25 cellular contexts compared by ENCODE assay signal in the genomic region with DNA sequence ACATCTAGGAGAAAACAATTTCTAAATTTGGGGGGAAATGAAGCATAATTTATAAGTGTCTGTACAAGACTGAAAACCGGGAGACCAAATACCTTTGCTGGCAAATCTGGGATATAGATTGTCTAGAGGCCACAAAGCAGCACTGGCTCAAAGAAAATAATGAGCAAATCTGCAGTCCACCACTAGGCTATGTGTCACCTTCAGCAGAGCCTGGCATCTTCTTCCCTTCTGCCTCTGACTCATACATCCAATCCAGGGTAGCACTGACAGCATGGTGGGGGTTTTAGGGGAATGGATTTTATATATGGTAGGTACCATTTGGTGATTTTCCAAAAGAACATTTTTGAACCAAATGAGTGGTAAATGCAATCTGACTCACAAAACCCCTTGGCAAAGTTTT. TPM values are rescaled to one million over a fixed set of nuclear protein-coding genes. Genes with fewer than 3 reads are reported as not detected.
DNase-seq lines count a peak whose midpoint lies in the region; ATAC-seq and TF ChIP-seq lines count a peak whose summit lies in the region.
"Had no signal": no experiment of that assay in that cellular context is flagged by ENCODE, and none has a peak within 500 bp of the region (broad histone marks: within the 10 kb centered on the region; RNA-seq: fewer than 3 reads in every experiment).

No MANE protein-coding gene starts in this region.

- peaks cover 14% of the 10 kb centered on the region for H3K4me1 Mint-ChIP-seq in type B pancreatic cell (ENCODE audit: unreplicated experiment)
- H3K4me1 Mint-ChIP-seq: activated CD4-positive, alpha-beta memory T cell treated with anti-CD3 and anti-CD28 coated beads, Interleukin-2, amount 10 ng/mL, durations not matched to agents 7 days and 5 days; activated naive CD4-positive, alpha-beta T cell treated with anti-CD3 and anti-CD28 coated beads, Interleukin-2, amount 50 U/mL, for 24 hours; natural killer cell had no signal

- DNase-seq in HK-2 (ENCODE audit: unreplicated experiment) = peak; percentile 2
- DNase-seq in SK-MEL-5 (ENCODE audit: low read depth, low spot score) = peak; percentile 14
- DNase-seq in epithelial cell of proximal tubule (ENCODE audit: low read depth) = no peak
- DNase-seq in skeletal muscle cell (ENCODE audit: low read depth) = peak; percentile 6
- DNase-seq in type B pancreatic cell (ENCODE audit: extremely low spot score, unreplicated experiment) = no peak
- DNase-seq in cerebellar cortex (ENCODE audit: low spot score) = no peak
- DNase-seq: activated CD4-positive, alpha-beta memory T cell treated with anti-CD3 and anti-CD28 coated beads, Interleukin-2, amount 10 ng/mL, durations not matched to agents 7 days and 5 days; activated T-cell treated with anti-CD3 and anti-CD28 coated beads, Interleukin-2, amount 50 U/mL, for 24 hours; BE2C; GDM1; left cardiac atrium; natural killer cell; NCI-H1930; NCI-H446; pancreas had no signal

- no peaks in the 10 kb centered on the region for H3K36me3 Mint-ChIP-seq in type B pancreatic cell
- H3K36me3 Mint-ChIP-seq: activated naive CD4-positive, alpha-beta T cell treated with anti-CD3 and anti-CD28 coated beads, Interleukin-2, amount 50 U/mL, for 24 hours; natural killer cell had no signal

- in situ Hi-C loops in SK-MEL-5 (cut with HindIII; ENCODE audit: low pct_unique_long_range_greater_than_20kb, low sequenced_read_pairs) = no loop called here

- no peaks in the 10 kb centered on the region for H3K9me3 Mint-ChIP-seq in type B pancreatic cell
- H3K9me3 Mint-ChIP-seq: activated CD4-positive, alpha-beta memory T cell treated with anti-CD3 and anti-CD28 coated beads, Interleukin-2, amount 10 ng/mL, durations not matched to agents 7 days and 5 days; activated naive CD4-positive, alpha-beta T cell treated with anti-CD3 and anti-CD28 coated beads, Interleukin-2, amount 50 U/mL, for 24 hours; activated T-cell treated with anti-CD3 and anti-CD28 coated beads, Interleukin-2, amount 50 U/mL, for 24 hours; stimulated activated naive CD8-positive, alpha-beta T cell treated with anti-CD3 and anti-CD28 coated beads, Interleukin-15, Interleukin-2, amounts not matched to agents 100 ng/mL and 50 ng/mL, for 24 hours; T-helper 1 cell treated with Interleukin-12 subunit alpha and Interleukin-12 subunit beta and Interleukin-4 antibody, amounts not matched to agents 30 μg/mL and 1 μg/mL, for 36 hours had no signal

- H3K4me3 ChIP-seq in epithelial cell of proximal tubule (ENCODE audit: low read depth, low read length) (no peak overlapping the region), skeletal muscle cell (ENCODE audit: low read depth, low read length) (no peak overlapping the region)
- H3K4me3 ChIP-seq: coronary artery, pancreas, tibial nerve had no signal

- no peak for ATAC-seq in HG03378 (IDR thresholded peaks at IDR 0.05; ENCODE audit: unreplicated experiment)
- ATAC-seq: left cardiac atrium, natural killer cell, pancreas, Right ventricle myocardium inferior had no signal

- peaks cover 7% of the 10 kb centered on the region for H3K27me3 Mint-ChIP-seq in type B pancreatic cell

- TF ChIP-seq CTCF in epithelial cell of proximal tubule (conservative IDR thresholded peaks at IDR 0.05; ENCODE audit: low read depth, low read length) (peak; percentile 33), type B pancreatic cell (conservative IDR thresholded peaks at IDR 0.05) (no peak)

- no peak overlapping the region for H3K4me3 Mint-ChIP-seq in type B pancreatic cell
- H3K4me3 Mint-ChIP-seq: activated CD4-positive, alpha-beta memory T cell treated with anti-CD3 and anti-CD28 coated beads, Interleukin-2, amount 10 ng/mL, durations not matched to agents 7 days and 5 days; activated naive CD4-positive, alpha-beta T cell treated with anti-CD3 and anti-CD28 coated beads, Interleukin-2, amount 50 U/mL, for 24 hours; activated T-cell treated with anti-CD3 and anti-CD28 coated beads, Interleukin-2, amount 50 U/mL, for 24 hours; natural killer cell; stimulated activated naive CD8-positive, alpha-beta T cell treated with anti-CD3 and anti-CD28 coated beads, Interleukin-15, Interleukin-2, amounts not matched to agents 100 ng/mL and 50 ng/mL, for 24 hours; T-helper 1 cell treated with Interleukin-12 subunit alpha and Interleukin-12 subunit beta and Interleukin-4 antibody, amounts not matched to agents 30 μg/mL and 1 μg/mL, for 36 hours had no signal

- H3K27ac Mint-ChIP-seq in type B pancreatic cell = no peak overlapping the region
- H3K27ac Mint-ChIP-seq: activated CD4-positive, alpha-beta memory T cell treated with anti-CD3 and anti-CD28 coated beads, Interleukin-2, amount 10 ng/mL, durations not matched to agents 7 days and 5 days; activated naive CD4-positive, alpha-beta T cell treated with anti-CD3 and anti-CD28 coated beads, Interleukin-2, amount 50 U/mL, for 24 hours; activated T-cell treated with anti-CD3 and anti-CD28 coated beads, Interleukin-2, amount 50 U/mL, for 24 hours; natural killer cell; stimulated activated naive CD8-positive, alpha-beta T cell treated with anti-CD3 and anti-CD28 coated beads, Interleukin-15, Interleukin-2, amounts not matched to agents 100 ng/mL and 50 ng/mL, for 24 hours; T-helper 1 cell treated with Interleukin-12 subunit alpha and Interleukin-12 subunit beta and Interleukin-4 antibody, amounts not matched to agents 30 μg/mL and 1 μg/mL, for 36 hours had no signal

RNA-seq across cellular contexts. Expression of gene FAM81B, which starts 12.8 kb away (rescaled TPM):
- total RNA-seq in SK-MEL-5 (2014; rRNA removed; shearing (Covaris generic)) = not detected in 2 replicates
- polyA plus RNA-seq in SK-MEL-5 (2015; cell fraction: cytosol; rRNA removed) = not detected in 2 replicates
- not detected in 2 replicates for polyA plus RNA-seq in SK-MEL-5 (2015; cell fraction: nucleus; rRNA removed)
- total RNA-seq in epithelial cell of proximal tubule (not detected in 2 replicates), type B pancreatic cell (ENCODE audit: low replicate concordance) (2.4 and 12.6 TPM in 2 replicates)
- total RNA-seq: activated CD4-positive, alpha-beta memory T cell treated with anti-CD3 and anti-CD28 coated beads, Interleukin-2, amount 10 ng/mL, durations not matched to agents 7 days and 5 days; frontal cortex; H1; mesenteric fat pad; natural killer cell; tibial nerve had no signal
- polyA plus RNA-seq: H1 had no signal

Comparison
In these comparisons a context has a peak if more than half of its experiments do, and no peak if none do; other contexts are left out.
1. DNase-seq: peak in HK-2 (single experiment), SK-MEL-5 (single experiment) and skeletal muscle cell (single experiment); none in epithelial cell of proximal tubule (single experiment), type B pancreatic cell (single experiment) and cerebellar cortex (single experiment).